Comparison of ENCODE assay signal across 10 cellular contexts in the genomic region with DNA sequence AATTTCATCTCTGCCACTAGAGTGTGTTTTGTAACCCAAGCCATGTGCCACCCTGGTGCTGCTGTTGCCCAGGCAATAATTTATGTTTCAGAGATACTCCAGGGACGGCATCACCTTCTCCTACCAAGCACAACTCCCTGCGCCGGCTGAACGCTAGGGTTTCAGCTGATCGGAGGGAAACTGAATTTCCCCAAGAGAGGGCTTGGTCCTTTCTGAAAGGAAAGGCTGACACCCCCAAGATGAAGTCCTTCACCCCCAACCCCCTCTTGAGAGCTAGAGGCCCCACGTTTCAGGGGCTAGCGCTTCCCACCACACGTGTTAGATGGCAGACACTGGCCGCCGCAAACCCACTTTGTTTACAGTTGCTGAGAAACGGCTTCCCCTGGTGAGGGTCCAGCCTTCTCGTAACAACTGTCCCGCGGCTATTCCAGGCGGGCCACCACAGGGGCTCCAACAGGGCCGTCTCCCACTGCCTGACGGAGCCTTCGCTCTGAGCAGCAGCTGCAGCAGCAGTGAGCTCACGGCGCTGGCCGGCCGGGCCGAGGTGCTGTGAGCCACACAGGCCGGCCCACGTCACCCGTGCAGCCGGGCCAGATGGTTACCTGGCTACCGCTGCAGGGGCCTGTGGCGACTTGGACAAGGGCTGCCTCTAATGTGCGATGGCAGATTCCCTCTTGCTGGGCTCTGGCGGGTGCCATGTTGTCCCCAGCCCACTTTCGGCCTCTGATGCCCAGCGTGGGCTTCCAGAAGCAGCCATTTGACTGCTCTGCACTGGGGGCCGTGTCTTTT.
DNase-seq lines count a peak whose midpoint lies in the region; TF ChIP-seq lines count a peak whose summit lies in the region.
"Had no signal": no experiment of that assay in that cellular context is flagged by ENCODE, and none has a peak within 500 bp of the region (broad histone marks: within the 10 kb centered on the region; RNA-seq: fewer than 3 reads in every experiment).

No MANE protein-coding gene starts in this region.

- H3K14ac ChIP-seq in mesenchymal stem cell (ENCODE audit: low read length in 2 of 2) = no peak overlapping the region

- H3K23ac ChIP-seq in mesenchymal stem cell (ENCODE audit: low read length in 2 of 2) = no peak overlapping the region

- H4K8ac ChIP-seq in mesenchymal stem cell (ENCODE audit: low read length) = no peak overlapping the region

- no peak overlapping the region for H2AK5ac ChIP-seq in mesenchymal stem cell (ENCODE audit: low read length, severe bottlenecking)

- peak overlapping the region; percentile 17 for H2BK15ac ChIP-seq in mesenchymal stem cell (ENCODE audit: low read depth, poor library complexity, severe bottlenecking)

- H3K4me3 ChIP-seq in choroid plexus epithelial cell (ENCODE audit: low read depth, low read length) (no peak overlapping the region), mesenchymal stem cell (ENCODE audit: insufficient read depth in 1 of 2, low read depth in 1 of 2, low read length in 2 of 2) (no peak overlapping the region)
- H3K4me3 ChIP-seq: suprapubic skin had no signal

- peaks cover 3% of the 10 kb centered on the region for H3K79me1 ChIP-seq in mesenchymal stem cell (replicated peaks; ENCODE audit: low read length, poor library complexity, severe bottlenecking)

- H3K9ac ChIP-seq in mesenchymal stem cell (ENCODE audit: low read length) = no peak overlapping the region

- no peak overlapping the region for H2BK5ac ChIP-seq in mesenchymal stem cell (ENCODE audit: low read depth, low read length, poor library complexity, severe bottlenecking)

- peaks cover 33 to 38% of the 10 kb centered on the region in 2 experiments for H3K36me3 ChIP-seq in mesenchymal stem cell (ENCODE audit: control insufficient read depth in 1 of 2, insufficient read depth in 2 of 2, low read depth in 1 of 2, low read length in 2 of 2)

- H3K27me3 ChIP-seq in mesenchymal stem cell (ENCODE audit: control insufficient read depth in 1 of 2, insufficient read depth in 1 of 2, low read length in 2 of 2) = peaks cover 10 to 53% of the 10 kb centered on the region in 2 experiments
- H3K27me3 ChIP-seq: BE2C had no signal

- H2BK12ac ChIP-seq in mesenchymal stem cell (ENCODE audit: low read length in 2 of 2) = no peak overlapping the region

- no peaks in the 10 kb centered on the region for H3K9me3 ChIP-seq in mesenchymal stem cell (ENCODE audit: control insufficient read depth, low read length)
- H3K9me3 ChIP-seq: BE2C, suprapubic skin had no signal

- H3K27ac ChIP-seq in mesenchymal stem cell (ENCODE audit: low read length, poor library complexity, severe bottlenecking) = no peak overlapping the region
- H3K27ac ChIP-seq: suprapubic skin had no signal

- no peak overlapping the region for H3K4me2 ChIP-seq in mesenchymal stem cell (ENCODE audit: low read length, poor library complexity, severe bottlenecking)

- no peak overlapping the region for H2BK120ac ChIP-seq in mesenchymal stem cell (ENCODE audit: low read depth, low read length)

- DNase-seq in AG20443 (ENCODE audit: low spot score) = peak; percentile 65
- DNase-seq in NCI-H1417 treated with DMSO at 0.1 percent for 48 hours (lab: John Stamatoyannopoulos, UW) = peak; percentile 32
- DNase-seq in choroid plexus epithelial cell (ENCODE audit: low read depth) = peak; percentile 40
- no peak for DNase-seq in mesenchymal stem cell
- no peak for DNase-seq in stimulated activated CD4-positive, alpha-beta T cell treated with anti-CD3 and anti-CD28 coated beads, Interleukin-4, amount 100 ng/mL, for 24 hours
- no peak for DNase-seq in cerebellar nuclear complex (lab: John Stamatoyannopoulos, UW)
- DNase-seq in COLO829 (ENCODE audit: low spot score) = no peak
- no peak for DNase-seq in NCI-H146 treated with DMSO at 0.1 percent for 48 hours (lab: John Stamatoyannopoulos, UW; ENCODE audit: unreplicated experiment)
- DNase-seq: BE2C had no signal

- H3K18ac ChIP-seq in mesenchymal stem cell (ENCODE audit: low read depth in 1 of 2, low read length in 2 of 2) = no peak overlapping the region

- no peak overlapping the region for H2AFZ ChIP-seq in mesenchymal stem cell (ENCODE audit: low read depth, low read length)

- TF ChIP-seq CTCF in choroid plexus epithelial cell (conservative IDR thresholded peaks at IDR 0.05; ENCODE audit: low read depth, low read length) = no peak

- H3K4me1 ChIP-seq in mesenchymal stem cell (ENCODE audit: control insufficient read depth, insufficient read depth, low read depth, low read length) = peaks cover 3% of the 10 kb centered on the region

- 53% methylated on average over 34 of the region's 34 CpGs for WGBS in mesenchymal stem cell

- no peak overlapping the region for H3K4ac ChIP-seq in mesenchymal stem cell (ENCODE audit: low read depth in 1 of 2, low read length in 2 of 2)

- H4K91ac ChIP-seq in mesenchymal stem cell (ENCODE audit: low read length) = no peak overlapping the region

Comparison
In these comparisons a context has a peak if more than half of its experiments do, and no peak if none do; other contexts are left out.
1. DNase-seq: peak in AG20443 (single experiment), NCI-H1417 treated with DMSO at 0.1 percent for 48 hours (single experiment) and choroid plexus epithelial cell (single experiment); none in mesenchymal stem cell (single experiment), stimulated activated CD4-positive, alpha-beta T cell treated with anti-CD3 and anti-CD28 coated beads, Interleukin-4, amount 100 ng/mL, for 24 hours (single experiment), cerebellar nuclear complex (0 of 2), COLO829 (single experiment) and NCI-H146 treated with DMSO at 0.1 percent for 48 hours (single experiment).